Comparison of ENCODE assay signal across 19 cellular contexts in genomic region chr3:116233921-116234320, GRCh38.
DNase-seq lines count a peak whose midpoint lies in the region; ATAC-seq and FAIRE-seq lines count a peak whose summit lies in the region.
"Had no signal": no experiment of that assay in that cellular context is flagged by ENCODE, and none has a peak within 500 bp of the region (broad histone marks: within the 10 kb centered on the region; RNA-seq: fewer than 3 reads in every experiment).

No MANE protein-coding gene starts in this region.

- WGBS in mesenchymal stem cell = 87% methylated on average over 2 of the region's 3 CpGs

- no peak overlapping the region for H3K23ac ChIP-seq in mesenchymal stem cell (ENCODE audit: low read length in 2 of 2)

- H3K4ac ChIP-seq in mesenchymal stem cell (ENCODE audit: low read depth in 1 of 2, low read length in 2 of 2) = no peak overlapping the region

- no peak overlapping the region for H2BK12ac ChIP-seq in mesenchymal stem cell (ENCODE audit: low read length in 2 of 2)

- in situ Hi-C loops in SK-MEL-5 (cut with HindIII; ENCODE audit: low pct_unique_long_range_greater_than_20kb, low sequenced_read_pairs) = no loop called here

- H3K14ac ChIP-seq in mesenchymal stem cell (ENCODE audit: low read length in 2 of 2) = no peak overlapping the region

- H3K4me3 ChIP-seq in mesenchymal stem cell (ENCODE audit: insufficient read depth in 1 of 2, low read depth in 1 of 2, low read length in 2 of 2) = no peak overlapping the region

- H3K9me3 ChIP-seq in mesenchymal stem cell (ENCODE audit: control insufficient read depth, low read length) = no peaks in the 10 kb centered on the region
- H3K9me3 ChIP-seq: BE2C, Caco-2 had no signal

- H2BK120ac ChIP-seq in mesenchymal stem cell (ENCODE audit: low read depth, low read length) = no peak overlapping the region

- no peak overlapping the region for H4K91ac ChIP-seq in mesenchymal stem cell (ENCODE audit: low read length)

- no peak overlapping the region for H3K27ac ChIP-seq in mesenchymal stem cell (ENCODE audit: low read length, poor library complexity, severe bottlenecking)

- H3K27me3 ChIP-seq in mesenchymal stem cell (ENCODE audit: control insufficient read depth in 1 of 2, insufficient read depth in 1 of 2, low read length in 2 of 2) = no peaks in the 10 kb centered on the region
- H3K27me3 ChIP-seq: BE2C had no signal

- peaks cover 13% of the 10 kb centered on the region for H3K79me1 ChIP-seq in mesenchymal stem cell (replicated peaks; ENCODE audit: low read length, poor library complexity, severe bottlenecking)

- H3K4me1 ChIP-seq in mesenchymal stem cell (ENCODE audit: control insufficient read depth, insufficient read depth, low read depth, low read length) = no peaks in the 10 kb centered on the region
- H3K4me1 ChIP-seq: BE2C, Caco-2 had no signal

- no peak overlapping the region for H3K4me2 ChIP-seq in mesenchymal stem cell (ENCODE audit: low read length, poor library complexity, severe bottlenecking)

- H3K18ac ChIP-seq in mesenchymal stem cell (ENCODE audit: low read depth in 1 of 2, low read length in 2 of 2) = peak overlapping the region in 1 of 2 experiments; percentile 2

- no peak for ATAC-seq in HG03565 (IDR thresholded peaks at IDR 0.05; ENCODE audit: unreplicated experiment)
- ATAC-seq: HepG2 had no signal

- H2BK15ac ChIP-seq in mesenchymal stem cell (ENCODE audit: low read depth, poor library complexity, severe bottlenecking) = no peak overlapping the region

- no peak overlapping the region for H2AFZ ChIP-seq in mesenchymal stem cell (ENCODE audit: low read depth, low read length)

- peak overlapping the region; percentile 12 for H3K9ac ChIP-seq in mesenchymal stem cell (ENCODE audit: low read length)

- no peak overlapping the region for H4K8ac ChIP-seq in mesenchymal stem cell (ENCODE audit: low read length)

- no peaks in the 10 kb centered on the region for H3K36me3 ChIP-seq in mesenchymal stem cell (ENCODE audit: control insufficient read depth in 1 of 2, insufficient read depth in 2 of 2, low read depth in 1 of 2, low read length in 2 of 2)
- H3K36me3 ChIP-seq: BE2C had no signal

- peak; percentile 72 for FAIRE-seq in G401.6 (lab: Jason Lieb, UNC)
- FAIRE-seq: A204.1, D721Med, H1, HepG2 had no signal

- no peak overlapping the region for H2BK5ac ChIP-seq in mesenchymal stem cell (ENCODE audit: low read depth, low read length, poor library complexity, severe bottlenecking)

- DNase-seq in COLO829 (ENCODE audit: low spot score) (peak; percentile 44), SK-MEL-5 (ENCODE audit: low read depth, low spot score) (peak; percentile 93), mesenchymal stem cell (no peak), inferior parietal cortex (ENCODE audit: extremely low spot score) (no peak)
- DNase-seq in stimulated activated CD4-positive, alpha-beta T cell treated with anti-CD3 and anti-CD28 coated beads, Interleukin-2, amount 100 ng/mL, for 24 hours = no peak
- DNase-seq: ACHN; BE2C; C1 segment of cervical spinal cord; Caco-2; CD4-positive, CD25-positive, alpha-beta regulatory T cell; CD8-positive, alpha-beta memory T cell; GF-D8; H9 had no signal

- H2AK5ac ChIP-seq in mesenchymal stem cell (ENCODE audit: low read length, severe bottlenecking) = no peak overlapping the region

Comparison
In these comparisons a context has a peak if more than half of its experiments do, and no peak if none do; other contexts are left out.
1. DNase-seq: peak in COLO829 (single experiment) and SK-MEL-5 (single experiment); none in mesenchymal stem cell (single experiment), inferior parietal cortex (single experiment) and stimulated activated CD4-positive, alpha-beta T cell treated with anti-CD3 and anti-CD28 coated beads, Interleukin-2, amount 100 ng/mL, for 24 hours (0 of 2).